9 cellular contexts compared by ENCODE assay signal in genomic region chr7:65477326-65477725, GRCh38.
A peak's percentile ranks its signal among the peaks of the same experiment; 100 is the strongest.
DNase-seq lines count a peak whose midpoint lies in the region; ATAC-seq, FAIRE-seq and TF ChIP-seq lines count a peak whose summit lies in the region.
"Had no signal": no experiment of that assay in that cellular context is flagged by ENCODE, and none has a peak within 500 bp of the region (broad histone marks: within the 10 kb centered on the region; RNA-seq: fewer than 3 reads in every experiment).

No MANE protein-coding gene starts in this region.

- no peak overlapping the region for H3K9ac ChIP-seq in GM12878 (ENCODE audit: control insufficient read depth, insufficient read depth, low read length)

- H3K4me2 ChIP-seq in GM12878 (ENCODE audit: control insufficient read depth, insufficient read depth), result no peak overlapping the region

- CTCF ChIA-PET in activated CD4-positive, alpha-beta T cell treated with anti-CD3 and anti-CD28 coated beads for 36 hours (lab: Charles Lee), result no interaction called here
- CTCF ChIA-PET in GM12878 (lab: Yijun Ruan, JAX), result no interaction called here

- 63% methylated on average over 6 of the region's 6 CpGs for WGBS in GM12878 (ENCODE audit: insufficient coverage, insufficient replicate concordance, low lambda C conversion rate, missing lambda C conversion rate)

- H3K27ac Mint-ChIP-seq in activated CD4-positive, alpha-beta T cell treated with anti-CD3 and anti-CD28 coated beads for 36 hours, result no peak overlapping the region

- no peak for ATAC-seq in activated CD4-positive, alpha-beta T cell treated with anti-CD3 and anti-CD28 coated beads for 36 hours
- ATAC-seq in GM12878 (no peak), HG02588 (IDR thresholded peaks at IDR 0.05; ENCODE audit: unreplicated experiment) (no peak), HG03159 (IDR thresholded peaks at IDR 0.05; ENCODE audit: unreplicated experiment) (no peak)

- TF ChIP-seq RAD21 in GM12878 (IDR thresholded peaks at IDR 0.05; ENCODE audit: insufficient read depth, low read depth, low read length), result 0 out of 2 replicates have a peak, but pooled peaks have one; percentile 10

- no TSS peak for BruUV-seq in GM12878 (replicated peaks; lab: Mats Ljungman, UMichigan)

- H2AFZ ChIP-seq in GM12878 (ENCODE audit: control insufficient read depth, low read depth, low read length), result no peak overlapping the region

- H3K36me3 ChIP-seq in GM12878 (ENCODE audit: control insufficient read depth in 2 of 2, insufficient read depth in 2 of 2, low read length in 1 of 2), result no peaks in the 10 kb centered on the region
- H3K36me3 ChIP-seq: upper lobe of left lung had no signal

- H3K4me1 ChIP-seq in GM12878 (ENCODE audit: control insufficient read depth, insufficient read depth, low read length), result peaks cover 7% of the 10 kb centered on the region
- H3K4me1 ChIP-seq: upper lobe of left lung had no signal

- 0 out of 6 replicates have a peak, but pooled peaks of 1 of the 3 experiments have one; percentile 22 for TF ChIP-seq CTCF in GM12878 (IDR thresholded peaks at IDR 0.05 in 2 of 3, conservative IDR thresholded peaks at IDR 0.05 in 1 of 3; ENCODE audit: control insufficient read depth in 2 of 3, extremely low read depth in 1 of 3, insufficient read depth in 1 of 3, low read depth in 3 of 3, low read length in 3 of 3)

- no peak for TF ChIP-seq EP300 in GM12878 (IDR thresholded peaks at IDR 0.05; ENCODE audit: borderline replicate concordance in 1 of 2, control insufficient read depth in 1 of 2, low read depth in 2 of 2, low read length in 2 of 2)

- no peaks in the 10 kb centered on the region for H3K79me2 ChIP-seq in GM12878 (ENCODE audit: control insufficient read depth, insufficient read depth, low read length)

- H3K27me3 Mint-ChIP-seq in activated CD4-positive, alpha-beta T cell treated with anti-CD3 and anti-CD28 coated beads for 36 hours, result peaks cover 5% of the 10 kb centered on the region

- peak; percentile 12 for DNase-seq in activated CD4-positive, alpha-beta T cell treated with anti-CD3 and anti-CD28 coated beads for 36 hours
- DNase-seq in activated CD4-positive, alpha-beta T cell treated with anti-CD3 and anti-CD28 coated beads for 1 hour, result no peak
- peak; percentile 3 for DNase-seq in NCI-H1694 treated with DMSO at 0.1 percent for 48 hours (lab: John Stamatoyannopoulos, UW)
- DNase-seq in GM12878 (ENCODE audit: low read depth, low spot score), result no peak
- peak; percentile 4 for DNase-seq in pons (ENCODE audit: low spot score)
- no peak for DNase-seq in urothelium cell line (ENCODE audit: low spot score)

- no peaks in the 10 kb centered on the region for H3K27me3 ChIP-seq in GM12878 (replicated peaks in 1 of 2; ENCODE audit: control insufficient read depth in 2 of 2, insufficient read depth in 2 of 2, low read length in 1 of 2)
- H3K27me3 ChIP-seq: upper lobe of left lung had no signal

- in situ Hi-C loops in GM12878 (cut with MboI), result no loop called here

- no peak for TF ChIP-seq POLR2A in GM12878 (IDR thresholded peaks at IDR 0.05; ENCODE audit: low read depth, low read length)

- no peaks in the 10 kb centered on the region for H4K20me1 ChIP-seq in GM12878 (ENCODE audit: control insufficient read depth, insufficient read depth)

- no peak overlapping the region for H3K27ac ChIP-seq in GM12878 (ENCODE audit: control insufficient read depth, insufficient read depth)
- H3K27ac ChIP-seq: upper lobe of left lung had no signal

- H3K9me3 Mint-ChIP-seq in activated CD4-positive, alpha-beta T cell treated with anti-CD3 and anti-CD28 coated beads for 36 hours (ENCODE audit: low read depth), result peaks cover 10% of the 10 kb centered on the region

- POLR2A ChIA-PET in activated CD4-positive, alpha-beta T cell treated with anti-CD3 and anti-CD28 coated beads for 36 hours (lab: Charles Lee), result no interaction called here
- POLR2A ChIA-PET in GM12878 (lab: Charles Lee), result no interaction called here

- SMC1A ChIA-PET in GM12878 (lab: Charles Lee; ENCODE audit: uncharacterized antibody, unreplicated experiment), result no interaction called here

- H3K4me3 ChIP-seq in GM12878, result no peak overlapping the region
- H3K4me3 ChIP-seq: upper lobe of left lung had no signal

- peaks cover 4% of the 10 kb centered on the region; the same call in 2 of the 3 replicates for H3K9me3 ChIP-seq in GM12878 (replicated peaks; ENCODE audit: control insufficient read depth, insufficient read depth, low read length)

- RAD21 ChIA-PET in GM12878 (lab: Charles Lee; ENCODE audit: unreplicated experiment), result no interaction called here

- intact Hi-C loops in activated CD4-positive, alpha-beta T cell treated with anti-CD3 and anti-CD28 coated beads for 36 hours (cut with DNase I, micrococcal nuclease), result no loop called here
- intact Hi-C loops in GM12878 (cut with micrococcal nuclease; ENCODE audit: unreplicated experiment), result no loop called here

- H3K4me3 Mint-ChIP-seq in activated CD4-positive, alpha-beta T cell treated with anti-CD3 and anti-CD28 coated beads for 36 hours, result no peak overlapping the region

- H3K36me3 Mint-ChIP-seq in activated CD4-positive, alpha-beta T cell treated with anti-CD3 and anti-CD28 coated beads for 36 hours (ENCODE audit: low read depth), result no peaks in the 10 kb centered on the region

- FAIRE-seq in GM12878 (lab: Jason Lieb, UNC) (no peak), urothelium cell line (lab: Jason Lieb, UNC) (no peak)

- peaks cover 29% of the 10 kb centered on the region for H3K4me1 Mint-ChIP-seq in activated CD4-positive, alpha-beta T cell treated with anti-CD3 and anti-CD28 coated beads for 36 hours

TF ChIP-seq in GM12878, 131 proteins besides CTCF, POLR2A, EP300 and RAD21:
- TF ChIP-seq IRF3 (IDR thresholded peaks at IDR 0.05) (no peak), RELA (IDR thresholded peaks at IDR 0.05; ENCODE audit: borderline replicate concordance, partially characterized antibody) (no peak), RUNX3 (IDR thresholded peaks at IDR 0.05; ENCODE audit: low read length) (no peak), NKRF (conservative IDR thresholded peaks at IDR 0.05) (no peak), BCL3 (IDR thresholded peaks at IDR 0.05; ENCODE audit: borderline replicate concordance, insufficient read depth, low read depth, low read length, poor library complexity, severe bottlenecking) (no peak), BCL11A (IDR thresholded peaks at IDR 0.05; ENCODE audit: low read depth, low read length) (no peak), HCFC1 (IDR thresholded peaks at IDR 0.05; ENCODE audit: low read length) (no peak)
TF ChIP-seq in GM12878: peak in this region for 0.

Comparison
In these comparisons a context has a peak if more than half of its experiments do, and no peak if none do; other contexts are left out.
1. DNase-seq: peak in activated CD4-positive, alpha-beta T cell treated with anti-CD3 and anti-CD28 coated beads for 36 hours (single experiment), NCI-H1694 treated with DMSO at 0.1 percent for 48 hours (single experiment) and pons (single experiment); none in activated CD4-positive, alpha-beta T cell treated with anti-CD3 and anti-CD28 coated beads for 1 hour (single experiment), GM12878 (single experiment) and urothelium cell line (single experiment).